ENCODE assay signal across 8 cellular contexts in genomic region chr7:106285051-106285800, GRCh38. TPM values are rescaled to one million over a fixed set of nuclear protein-coding genes. Genes with fewer than 3 reads are reported as not detected.
A peak's percentile ranks its signal among the peaks of the same experiment; 100 is the strongest.
DNase-seq lines count a peak whose midpoint lies in the region; ATAC-seq, FAIRE-seq and TF ChIP-seq lines count a peak whose summit lies in the region.

No MANE protein-coding gene starts in this region.

- H3K4me3 ChIP-seq in MM.1S (ENCODE audit: low read length) (peak overlapping the region; percentile 76), neural progenitor cell (peak overlapping the region; percentile 90), stomach smooth muscle (ENCODE audit: low read length in 2 of 2) (peak overlapping the region; percentile 84 to 91)

- peak overlapping the region; percentile 83 for H3K27ac ChIP-seq in MM.1S (ENCODE audit: low read length)
- peak overlapping the region; percentile 94 for H3K27ac ChIP-seq in foreskin keratinocyte
- H3K27ac ChIP-seq in neural progenitor cell, result peak overlapping the region; percentile 98
- peak overlapping the region; percentile 96 for H3K27ac ChIP-seq in stomach smooth muscle (ENCODE audit: low read length)

- no peaks in the 10 kb centered on the region for H3K9me2 ChIP-seq in MM.1S (replicated peaks; ENCODE audit: insufficient read depth, low read length)

- H3K9me3 Mint-ChIP-seq in neural progenitor cell, result no peaks in the 10 kb centered on the region

- H3K27me3 ChIP-seq in MM.1S (replicated peaks; ENCODE audit: insufficient read depth, low read length) (no peaks in the 10 kb centered on the region), foreskin keratinocyte (no peaks in the 10 kb centered on the region), neural progenitor cell (no peaks in the 10 kb centered on the region), stomach smooth muscle (ENCODE audit: control insufficient read depth in 1 of 2, insufficient read depth in 2 of 2, low read length in 2 of 2) (no peaks in the 10 kb centered on the region)

- no peaks in the 10 kb centered on the region; the same call in 1 of the 2 replicates for H4K20me1 ChIP-seq in MM.1S (ENCODE audit: insufficient read depth, low read length)
- H4K20me1 ChIP-seq in neural progenitor cell (ENCODE audit: low read depth), result peaks cover 34% of the 10 kb centered on the region

- H3F3A ChIP-seq in MM.1S (ENCODE audit: insufficient read depth, low read length) (peaks cover 12% of the 10 kb centered on the region), neural progenitor cell (ENCODE audit: low read depth) (peaks cover 27% of the 10 kb centered on the region)

- H3K79me2 ChIP-seq in MM.1S (ENCODE audit: low read length) (peaks cover 40% of the 10 kb centered on the region), neural progenitor cell (ENCODE audit: low read depth) (peaks cover 40% of the 10 kb centered on the region)

- peak; percentile 93 for ATAC-seq in foreskin keratinocyte

- H3K36me3 ChIP-seq in MM.1S (replicated peaks; ENCODE audit: insufficient read depth, low read length) (0 out of 2 replicates have a peak, but pooled peaks cover 4% of the 10 kb centered on the region), neural progenitor cell (no peaks in the 10 kb centered on the region), stomach smooth muscle (ENCODE audit: control insufficient read depth in 2 of 2, insufficient read depth in 2 of 2, low read length in 2 of 2) (no peaks in the 10 kb centered on the region)

- peaks cover 17% of the 10 kb centered on the region; the same call in 1 of the 2 replicates for H3K4me1 ChIP-seq in MM.1S (ENCODE audit: low read length)
- peaks cover 25% of the 10 kb centered on the region for H3K4me1 ChIP-seq in foreskin keratinocyte
- H3K4me1 ChIP-seq in neural progenitor cell, result peaks cover 26% of the 10 kb centered on the region
- H3K4me1 ChIP-seq in stomach smooth muscle (ENCODE audit: control insufficient read depth, insufficient read depth, low read length), result no peaks in the 10 kb centered on the region

- H3K9ac ChIP-seq in MM.1S (ENCODE audit: low read length), result peak overlapping the region; percentile 93
- H3K9ac ChIP-seq in neural progenitor cell, result peak overlapping the region; percentile 56
- H3K9ac ChIP-seq in stomach smooth muscle (ENCODE audit: low read length in 2 of 2), result peak overlapping the region; percentile 97 to 100

- peak overlapping the region; percentile 97 for H3K27ac Mint-ChIP-seq in neural progenitor cell

- TF ChIP-seq CTCF in MM.1S (IDR thresholded peaks at IDR 0.05; ENCODE audit: low read length), result no peak
- no peak for TF ChIP-seq CTCF in foreskin keratinocyte (conservative IDR thresholded peaks at IDR 0.05)
- no peak for TF ChIP-seq CTCF in neural progenitor cell (IDR thresholded peaks at IDR 0.05)

- H3K9me3 ChIP-seq in MM.1S (replicated peaks; ENCODE audit: insufficient read depth, low read length) (no peaks in the 10 kb centered on the region), neural progenitor cell (ENCODE audit: low read depth) (no peaks in the 10 kb centered on the region), stomach smooth muscle (ENCODE audit: control insufficient read depth in 2 of 2, low read length in 2 of 2) (no peaks in the 10 kb centered on the region)

- H3K27me3 Mint-ChIP-seq in neural progenitor cell (ENCODE audit: insufficient read depth, low read depth), result peaks cover 2% of the 10 kb centered on the region

- H2AFZ ChIP-seq in MM.1S (ENCODE audit: low read length), result peak overlapping the region; percentile 83
- peak overlapping the region; percentile 85 for H2AFZ ChIP-seq in neural progenitor cell (replicated peaks)

- H3K4me2 ChIP-seq in MM.1S (ENCODE audit: low read depth, low read length) (peak overlapping the region; percentile 80), neural progenitor cell (peak overlapping the region; percentile 90)

- H3K4me3 Mint-ChIP-seq in neural progenitor cell, result peak overlapping the region; percentile 95

- FAIRE-seq in G401.6 (lab: Jason Lieb, UNC), result peak; percentile 78

- peaks cover 6% of the 10 kb centered on the region for H3K36me3 Mint-ChIP-seq in neural progenitor cell

- H3K4me1 Mint-ChIP-seq in neural progenitor cell, result peaks cover 10% of the 10 kb centered on the region

- DNase-seq in HCEC 1CT (peak; percentile 96), MM.1S (peak; percentile 100), SHP77 treated with DMSO at 0.1 percent for 48 hours (lab: John Stamatoyannopoulos, UW) (peak; percentile 86), foreskin keratinocyte (peak; percentile 97 to 98), neural progenitor cell (ENCODE audit: low spot score) (peak; percentile 98)
- DNase-seq in activated gamma-delta T cell treated with anti-CD3 and anti-CD28 coated beads, Interleukin-2, amount 50 U/mL, for 16 hours (ENCODE audit: low read depth), result peak; percentile 96

RNA-seq across cellular contexts. Expression of gene NAMPT, which starts 0.4 kb away (rescaled TPM):
- total RNA-seq in foreskin keratinocyte, result 57.6 and 62.3 TPM in 2 replicates
- polyA plus RNA-seq in foreskin keratinocyte, result 17.2 and 21.1 TPM in 2 replicates
- total RNA-seq in neural progenitor cell (ENCODE audit: low replicate concordance), result 84.8 and 143 TPM in 2 replicates

Comparison
In these comparisons a context has a peak if more than half of its experiments do, and no peak if none do; other contexts are left out.
1. Peak in every context shown above with its lines: DNase-seq, ATAC-seq, H3K4me3 ChIP-seq and H3K27ac ChIP-seq.